In genomic region chr1:19070197-19070651, GRCh38 we compare ENCODE assay signal across 27 cellular contexts.
DNase-seq lines count a peak whose midpoint lies in the region; ATAC-seq and TF ChIP-seq lines count a peak whose summit lies in the region.
"Had no signal": no experiment of that assay in that cellular context is flagged by ENCODE, and none has a peak within 500 bp of the region (broad histone marks: within the 10 kb centered on the region; RNA-seq: fewer than 3 reads in every experiment).

No MANE protein-coding gene starts in this region.

- H3K27me3 Mint-ChIP-seq in Caco-2 (ENCODE audit: insufficient read depth, unreplicated experiment) (no peaks in the 10 kb centered on the region), GM23338 (ENCODE audit: insufficient read depth, low read depth, poor library complexity) (peaks cover 14% of the 10 kb centered on the region)
- H3K27me3 Mint-ChIP-seq: activated CD8-positive, alpha-beta T cell treated with anti-CD3 and anti-CD28 coated beads for 36 hours had no signal

- POLR2A ChIA-PET in Caco-2 (lab: Charles Lee), result no interaction called here

- no peak overlapping the region for H2BK12ac ChIP-seq in neuronal stem cell (ENCODE audit: low read length)

- H2BK5ac ChIP-seq in neuronal stem cell (ENCODE audit: low read length), result no peak overlapping the region

- no CpG with 5 or more reads among the region's 9 CpGs for WGBS in neuronal stem cell (ENCODE audit: extremely low coverage in 2 of 2, insufficient read length in 2 of 2, insufficient replicate concordance in 1 of 2), 2 donors

- H4K20me1 ChIP-seq in GM23338 (replicated peaks; ENCODE audit: insufficient read depth), result no peaks in the 10 kb centered on the region; the same call in none of the 2 replicates

- H3K4me3 ChIP-seq in Caco-2 (ENCODE audit: low read depth, low read length), result no peak overlapping the region
- H3K4me3 ChIP-seq in GM23338, result no peak overlapping the region
- H3K4me3 ChIP-seq in neuronal stem cell (ENCODE audit: low read length in 2 of 2), result no peak overlapping the region
- H3K4me3 ChIP-seq in effector memory CD4-positive, alpha-beta T cell (ENCODE audit: insufficient read depth, low read depth, low read length, poor library complexity, severe bottlenecking), result no peak overlapping the region
- H3K4me3 ChIP-seq: dorsolateral prefrontal cortex, right atrium auricular region, smooth muscle cell, tibial nerve had no signal

- H3K27me3 ChIP-seq in Caco-2 (replicated peaks; ENCODE audit: control insufficient read depth, insufficient read depth, low read length) (no peaks in the 10 kb centered on the region), GM23338 (ENCODE audit: insufficient read depth) (no peaks in the 10 kb centered on the region), neuronal stem cell (ENCODE audit: control insufficient read depth in 3 of 3, insufficient read depth in 3 of 3, low read depth in 1 of 3, low read length in 3 of 3) (no peaks in the 10 kb centered on the region)
- no peaks in the 10 kb centered on the region for H3K27me3 ChIP-seq in effector memory CD4-positive, alpha-beta T cell (replicated peaks; ENCODE audit: control insufficient read depth, insufficient read depth, low read length, poor library complexity, severe bottlenecking)
- H3K27me3 ChIP-seq: dorsolateral prefrontal cortex, right atrium auricular region, SJSA1 had no signal

- H2AFZ ChIP-seq in GM23338 (no peak overlapping the region), neuronal stem cell (ENCODE audit: low read length) (no peak overlapping the region)
- H2AFZ ChIP-seq: parathyroid adenoma had no signal

- H3K9ac ChIP-seq in neuronal stem cell (ENCODE audit: low read depth, low read length, poor library complexity), result no peak overlapping the region
- H3K9ac ChIP-seq: parathyroid adenoma had no signal

- no peaks in the 10 kb centered on the region for H3K9me3 Mint-ChIP-seq in Caco-2 (ENCODE audit: unreplicated experiment)
- no peaks in the 10 kb centered on the region; the same call in 2 of the 3 replicates for H3K9me3 Mint-ChIP-seq in GM23338
- H3K9me3 Mint-ChIP-seq: activated CD8-positive, alpha-beta T cell treated with anti-CD3 and anti-CD28 coated beads for 36 hours; immature natural killer cell; T-helper 1 cell treated with Interleukin-12 subunit alpha and Interleukin-12 subunit beta and Interleukin-4 antibody, amounts not matched to agents 30 μg/mL and 1 μg/mL, for 36 hours had no signal

- DNase-seq in Caco-2 (no peak), GM23338 (ENCODE audit: low spot score) (no peak), left colon (no peak), neuronal stem cell (ENCODE audit: low spot score) (no peak)
- no peak for DNase-seq in effector memory CD4-positive, alpha-beta T cell
- DNase-seq in activated effector memory CD4-positive, alpha-beta T cell treated with Interleukin-2 at 50 U/mL for 16 hours, result no peak
- DNase-seq: activated CD8-positive, alpha-beta T cell treated with anti-CD3 and anti-CD28 coated beads for 36 hours; activated effector memory CD4-positive, alpha-beta T cell treated with anti-CD3 and anti-CD28 coated beads, Interleukin-2, amount 50 U/mL, for 16 hours; central memory CD4-positive, alpha-beta T cell; DND-41; dorsolateral prefrontal cortex; hypothalamus; immature natural killer cell; NCI-H1092 treated with DMSO at 0.1 percent for 48 hours; NCI-H187 treated with DMSO at 0.1 percent for 48 hours; NCI-H2171 treated with DMSO at 0.1 percent for 48 hours; NCI-H526; stimulated activated CD4-positive, alpha-beta T cell treated with anti-CD3 and anti-CD28 coated beads, Interleukin-1b, Interleukin-23, amount 100 ng/mL, for 48 hours; stimulated activated CD8-positive, alpha-beta memory T cell treated with anti-CD3 and anti-CD28 coated beads, Interleukin-4, amount 100 ng/mL, for 48 hours had no signal

- no peaks in the 10 kb centered on the region for H3K4me1 ChIP-seq in Caco-2
- no peaks in the 10 kb centered on the region for H3K4me1 ChIP-seq in GM23338 (ENCODE audit: insufficient read depth)
- H3K4me1 ChIP-seq in neuronal stem cell (ENCODE audit: control insufficient read depth in 2 of 2, insufficient read depth in 1 of 2, low read depth in 1 of 2, low read length in 2 of 2), result peaks cover 16% of the 10 kb centered on the region in 2 donors
- H3K4me1 ChIP-seq in effector memory CD4-positive, alpha-beta T cell (ENCODE audit: control insufficient read depth, insufficient read depth, low read length, poor library complexity, severe bottlenecking), result peaks cover 42% of the 10 kb centered on the region
- H3K4me1 ChIP-seq: parathyroid adenoma had no signal

- no peak overlapping the region for H4K91ac ChIP-seq in neuronal stem cell (ENCODE audit: low read depth, low read length, poor library complexity)

- CTCF ChIA-PET in Caco-2 (lab: Charles Lee), result interaction anchor here (0.6 to 0.8 kb wide), 2 partner anchors 165 to 186 kb away, joined by 3 read pairs; no protein-coding TSS in a partner anchor

- 0 out of 2 replicates have a peak, but pooled peaks cover 3% of the 10 kb centered on the region for H3F3A ChIP-seq in GM23338 (replicated peaks; ENCODE audit: low read depth)

- H3K4ac ChIP-seq in neuronal stem cell (ENCODE audit: low read length), result no peak overlapping the region

- H2AK5ac ChIP-seq in neuronal stem cell (ENCODE audit: low read depth, low read length), result peak overlapping the region; percentile 62

- H3K79me2 ChIP-seq in GM23338 (replicated peaks; ENCODE audit: insufficient read depth), result no peaks in the 10 kb centered on the region
- H3K79me2 ChIP-seq: parathyroid adenoma had no signal

- intact Hi-C loops in Caco-2 (cut with micrococcal nuclease; ENCODE audit: unreplicated experiment) (no loop called here), left colon (cut with DNase I, micrococcal nuclease) (no loop called here)

- no peaks in the 10 kb centered on the region for H3K36me3 ChIP-seq in Caco-2 (ENCODE audit: control insufficient read depth, insufficient read depth, low read length)
- peaks cover 8% of the 10 kb centered on the region for H3K36me3 ChIP-seq in GM23338 (ENCODE audit: insufficient read depth)
- peaks cover 21 to 28% of the 10 kb centered on the region in 2 donors for H3K36me3 ChIP-seq in neuronal stem cell (replicated peaks in 1 of 2; ENCODE audit: control insufficient read depth in 2 of 2, insufficient read depth in 2 of 2, low read length in 2 of 2)
- no peaks in the 10 kb centered on the region for H3K36me3 ChIP-seq in effector memory CD4-positive, alpha-beta T cell (ENCODE audit: control insufficient read depth, insufficient read depth, low read length)

- H3K14ac ChIP-seq in neuronal stem cell (ENCODE audit: low read length), result no peak overlapping the region

- no peaks in the 10 kb centered on the region for H3K9me2 ChIP-seq in GM23338 (ENCODE audit: insufficient read depth)

- BruUV-seq in Caco-2 (replicated peaks; lab: Mats Ljungman, UMichigan), result no TSS peak

- peak; percentile 5; the same call in 2 of the 3 replicates for ATAC-seq in GM23338
- ATAC-seq in left colon, result peak; percentile 9
- no peak for ATAC-seq in GM18870 (IDR thresholded peaks at IDR 0.05; ENCODE audit: unreplicated experiment)
- ATAC-seq: activated CD8-positive, alpha-beta T cell treated with anti-CD3 and anti-CD28 coated beads for 36 hours; left ventricle myocardium superior had no signal

- H4K8ac ChIP-seq in neuronal stem cell (ENCODE audit: low read depth, low read length), result no peak overlapping the region

- no peak overlapping the region for H3K23ac ChIP-seq in neuronal stem cell (ENCODE audit: low read depth, low read length, poor library complexity)

- H3K4me1 Mint-ChIP-seq in Caco-2 (ENCODE audit: low read depth, unreplicated experiment) (no peaks in the 10 kb centered on the region), GM23338 (peaks cover 18% of the 10 kb centered on the region; the same call in 2 of the 3 replicates)

- H3K4me3 Mint-ChIP-seq in Caco-2 (ENCODE audit: unreplicated experiment), result no peak overlapping the region
- H3K4me3 Mint-ChIP-seq in GM23338, result no peak overlapping the region
- H3K4me3 Mint-ChIP-seq: activated CD8-positive, alpha-beta T cell treated with anti-CD3 and anti-CD28 coated beads for 36 hours; immature natural killer cell; T-helper 1 cell treated with Interleukin-12 subunit alpha and Interleukin-12 subunit beta and Interleukin-4 antibody, amounts not matched to agents 30 μg/mL and 1 μg/mL, for 36 hours had no signal

- H3K27ac Mint-ChIP-seq in Caco-2 (ENCODE audit: unreplicated experiment), result peak overlapping the region; percentile 75
- H3K27ac Mint-ChIP-seq in GM23338, result no peak overlapping the region; the same call in 1 of the 2 replicates
- H3K27ac Mint-ChIP-seq: activated CD8-positive, alpha-beta T cell treated with anti-CD3 and anti-CD28 coated beads for 36 hours; immature natural killer cell had no signal

- peak overlapping the region; percentile 35 for H3K18ac ChIP-seq in neuronal stem cell (ENCODE audit: low read length)

- H3K27ac ChIP-seq in GM23338 (ENCODE audit: low read depth), result no peak overlapping the region
- H3K27ac ChIP-seq in neuronal stem cell (replicated peaks; ENCODE audit: low read length), result no peak overlapping the region
- H3K27ac ChIP-seq in effector memory CD4-positive, alpha-beta T cell (ENCODE audit: insufficient read depth, low read length, poor library complexity, severe bottlenecking), result no peak overlapping the region
- H3K27ac ChIP-seq: dorsolateral prefrontal cortex, parathyroid adenoma, right atrium auricular region, SJSA1, tibial nerve had no signal

- H3K79me1 ChIP-seq in neuronal stem cell (ENCODE audit: low read depth, low read length), result no peaks in the 10 kb centered on the region

- peak overlapping the region; percentile 34 for H2BK15ac ChIP-seq in neuronal stem cell (ENCODE audit: low read length)

- H3K9me3 ChIP-seq in Caco-2 (no peaks in the 10 kb centered on the region), neuronal stem cell (replicated peaks in 1 of 2; ENCODE audit: control insufficient read depth in 2 of 2, insufficient read depth in 1 of 2, low read depth in 1 of 2, low read length in 2 of 2) (no peaks in the 10 kb centered on the region)
- H3K9me3 ChIP-seq in effector memory CD4-positive, alpha-beta T cell (ENCODE audit: control insufficient read depth, low read length), result no peaks in the 10 kb centered on the region
- H3K9me3 ChIP-seq: right atrium auricular region, SJSA1, tibial nerve had no signal

- H2BK120ac ChIP-seq in neuronal stem cell (ENCODE audit: low read depth, low read length), result peak overlapping the region; percentile 78

- H3K36me3 Mint-ChIP-seq in Caco-2 (ENCODE audit: insufficient read depth, unreplicated experiment) (peaks cover 81% of the 10 kb centered on the region), GM23338 (ENCODE audit: low read depth) (peaks cover 20% of the 10 kb centered on the region)

- H3K4me2 ChIP-seq in GM23338 (no peak overlapping the region), neuronal stem cell (ENCODE audit: insufficient read depth, low read length, poor library complexity, severe bottlenecking) (no peak overlapping the region)
- H3K4me2 ChIP-seq: smooth muscle cell had no signal

- TF ChIP-seq CTCF in Caco-2 (IDR thresholded peaks at IDR 0.05; ENCODE audit: insufficient read depth in 1 of 2, low read depth in 1 of 2, low read length in 1 of 2, severe bottlenecking in 1 of 2, unreplicated experiment in 1 of 2) (no peak), GM23338 (conservative IDR thresholded peaks at IDR 0.05; ENCODE audit: low read depth in 2 of 2) (no peak)

TF ChIP-seq in GM23338, 12 proteins besides CTCF, POLR2A, EP300 and RAD21 (continues in another document):
- TF ChIP-seq STAT1 (IDR thresholded peaks at IDR 0.05; ENCODE audit: unreplicated experiment), result no peak
